In the genomic region with DNA sequence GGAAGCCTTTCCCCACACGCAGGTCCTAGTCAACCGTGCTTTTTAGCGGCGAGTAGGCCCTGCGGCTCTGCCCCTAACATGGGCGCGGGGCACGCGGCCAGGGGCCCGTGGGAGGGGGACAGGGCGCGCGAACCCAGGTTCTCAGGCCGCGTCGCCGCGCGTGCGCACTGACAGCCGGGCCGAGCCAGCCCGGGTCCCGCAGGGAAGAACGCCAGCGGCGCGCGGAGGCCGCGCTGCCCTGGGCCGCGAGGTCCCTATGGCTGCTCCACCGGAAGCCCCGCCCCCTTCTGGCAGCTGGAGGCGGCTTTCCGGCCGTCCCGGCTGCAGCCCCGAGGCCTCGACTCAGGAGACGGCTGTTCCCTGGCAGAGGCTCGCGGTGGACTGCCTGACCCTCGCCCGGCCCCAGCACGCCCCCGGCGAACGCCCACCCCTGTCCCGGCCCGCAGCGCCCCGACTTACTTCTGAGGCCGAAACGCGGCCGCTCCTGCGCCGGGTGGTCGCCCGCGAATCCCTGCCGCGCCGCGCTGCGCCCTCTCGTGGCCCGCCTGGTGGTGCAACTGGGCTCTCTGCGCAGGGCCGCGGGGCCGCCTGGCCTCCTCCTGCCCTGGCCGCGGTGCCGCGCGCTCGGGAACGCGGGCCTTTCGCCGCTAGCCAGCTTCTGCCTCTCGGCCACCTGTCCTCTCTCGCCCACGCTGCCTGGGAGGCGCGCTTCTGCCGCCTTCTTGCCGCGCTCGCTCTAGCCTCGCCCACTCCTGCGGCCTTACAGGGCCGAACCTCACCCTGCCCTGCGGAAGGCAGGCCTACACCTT, we compare ENCODE assay signal across 8 cellular contexts. TPM values are rescaled to one million over a fixed set of nuclear protein-coding genes. Genes with fewer than 3 reads are reported as not detected.
DNase-seq lines count a peak whose midpoint lies in the region; ATAC-seq and TF ChIP-seq lines count a peak whose summit lies in the region.

No MANE protein-coding gene starts in this region.

- peak; percentile 51 to 83 (median 76) for DNase-seq in CD4-positive, alpha-beta T cell
- DNase-seq in NCI-H526 treated with DMSO at 0.1 percent for 48 hours (lab: John Stamatoyannopoulos, UW) (peak; percentile 78), dedifferentiated amniotic fluid mesenchymal stem cell (ENCODE audit: extremely low spot score) (peak; percentile 82)
- peak; percentile 71 to 75 for DNase-seq in activated CD4-positive, alpha-beta T cell treated with anti-CD3 and anti-CD28 coated beads, Interleukin-2, amount 50 U/mL, for 24 hours (ENCODE audit: low read depth in 1 of 2, low spot score in 1 of 2)
- peak; percentile 87 for DNase-seq in stimulated activated CD4-positive, alpha-beta T cell treated with anti-CD3 and anti-CD28 coated beads, Interleukin-4, amount 100 ng/mL, for 1 hour

- no peaks in the 10 kb centered on the region for H3K9me3 ChIP-seq in CD4-positive, alpha-beta T cell (ENCODE audit: control insufficient read depth, low read length)
- no peaks in the 10 kb centered on the region for H3K9me3 ChIP-seq in liver (ENCODE audit: control insufficient read depth in 4 of 4, low read length in 3 of 4)

- peak overlapping the region; percentile 64 for H3K27ac ChIP-seq in CD4-positive, alpha-beta T cell (ENCODE audit: low read depth, low read length)
- H3K27ac ChIP-seq in liver (ENCODE audit: low read depth in 1 of 2, low read length in 2 of 2): peak overlapping the region; percentile 82 to 96

- peak overlapping the region in 2 of 3 donors; percentile 49 to 66 for H3K4me3 ChIP-seq in liver (ENCODE audit: low read depth in 1 of 3, low read length in 3 of 3)

- H3K9ac ChIP-seq in liver (ENCODE audit: low read depth in 1 of 2, low read length in 2 of 2): peak overlapping the region; percentile 11 to 61

- H3K36me3 ChIP-seq in liver (ENCODE audit: control insufficient read depth in 4 of 4, insufficient read depth in 3 of 4, low read depth in 1 of 4, low read length in 3 of 4): no peaks in the 10 kb centered on the region

- H3K27ac Mint-ChIP-seq in CD4-positive, alpha-beta T cell: peak overlapping the region; percentile 59

- WGBS in liver: 2% methylated on average over 97 of the region's 97 CpGs

- H3K4me1 ChIP-seq in liver (ENCODE audit: control insufficient read depth in 4 of 4, insufficient read depth in 4 of 4, low read length in 3 of 4): peaks cover 4 to 17% (median 11%) of the 10 kb centered on the region in 4 donors

- peak; percentile 62 for ATAC-seq in CD4-positive, alpha-beta T cell (ENCODE audit: poor library complexity)
- peak; percentile 87 for ATAC-seq in GM19395 (IDR thresholded peaks at IDR 0.05; ENCODE audit: unreplicated experiment)
- peak; percentile 85 for ATAC-seq in HG03521 (IDR thresholded peaks at IDR 0.05; ENCODE audit: unreplicated experiment)

- H3K9me3 Mint-ChIP-seq in CD4-positive, alpha-beta T cell: no peaks in the 10 kb centered on the region

- peaks cover 25% of the 10 kb centered on the region for H3K4me1 Mint-ChIP-seq in CD4-positive, alpha-beta T cell (ENCODE audit: low read depth)

- H3K27me3 ChIP-seq in CD4-positive, alpha-beta T cell (ENCODE audit: control insufficient read depth, insufficient read depth, low read length): no peaks in the 10 kb centered on the region
- peaks cover 0 to 2% (median 0%) of the 10 kb centered on the region in 4 donors for H3K27me3 ChIP-seq in liver (ENCODE audit: control insufficient read depth in 4 of 4, insufficient read depth in 4 of 4, low read length in 3 of 4)

- CTCF ChIA-PET in CD4-positive, alpha-beta T cell (lab: Charles Lee): interaction anchor here (0.7 to 2.2 kb wide), 11 partner anchors 10 to 962 kb away, joined by 3 to 14 read pairs (median 5); partner anchors contain the start of gene HLCS

- intact Hi-C loops in CD4-positive, alpha-beta T cell (cut with DNase I, micrococcal nuclease): loop anchor here (1.0 to 5.0 kb wide), 4 partner anchors 23 to 486 kb away; partner anchors contain the start of genes PIGP (in 2 of the 2), TTC3 (in 2 of the 2) and HLCS (in 1 of the 2)

- peak; percentile 92 for TF ChIP-seq CTCF in CD4-positive, alpha-beta T cell (IDR thresholded peaks at IDR 0.05)
- TF ChIP-seq CTCF in liver (IDR thresholded peaks at IDR 0.05; ENCODE audit: low read depth, low read length, missing input control): peak; percentile 70

- TF ChIP-seq RAD21 in liver (IDR thresholded peaks at IDR 0.05): peak in 1 of 2 donors; percentile 31

- POLR2A ChIA-PET in CD4-positive, alpha-beta T cell (lab: Charles Lee): interaction anchor here (0.7 to 3.7 kb wide), 7 partner anchors 11 to 574 kb away, joined by 3 to 20 read pairs (median 3); partner anchors contain the start of gene HLCS

- H3K4me3 Mint-ChIP-seq in CD4-positive, alpha-beta T cell: peak overlapping the region; percentile 89

- no peaks in the 10 kb centered on the region for H3K27me3 Mint-ChIP-seq in CD4-positive, alpha-beta T cell

- H3K36me3 Mint-ChIP-seq in CD4-positive, alpha-beta T cell (ENCODE audit: low read depth): no peaks in the 10 kb centered on the region

TF ChIP-seq in liver, 16 proteins besides CTCF, POLR2A, EP300 and RAD21:
- TF ChIP-seq, protein P1, sequence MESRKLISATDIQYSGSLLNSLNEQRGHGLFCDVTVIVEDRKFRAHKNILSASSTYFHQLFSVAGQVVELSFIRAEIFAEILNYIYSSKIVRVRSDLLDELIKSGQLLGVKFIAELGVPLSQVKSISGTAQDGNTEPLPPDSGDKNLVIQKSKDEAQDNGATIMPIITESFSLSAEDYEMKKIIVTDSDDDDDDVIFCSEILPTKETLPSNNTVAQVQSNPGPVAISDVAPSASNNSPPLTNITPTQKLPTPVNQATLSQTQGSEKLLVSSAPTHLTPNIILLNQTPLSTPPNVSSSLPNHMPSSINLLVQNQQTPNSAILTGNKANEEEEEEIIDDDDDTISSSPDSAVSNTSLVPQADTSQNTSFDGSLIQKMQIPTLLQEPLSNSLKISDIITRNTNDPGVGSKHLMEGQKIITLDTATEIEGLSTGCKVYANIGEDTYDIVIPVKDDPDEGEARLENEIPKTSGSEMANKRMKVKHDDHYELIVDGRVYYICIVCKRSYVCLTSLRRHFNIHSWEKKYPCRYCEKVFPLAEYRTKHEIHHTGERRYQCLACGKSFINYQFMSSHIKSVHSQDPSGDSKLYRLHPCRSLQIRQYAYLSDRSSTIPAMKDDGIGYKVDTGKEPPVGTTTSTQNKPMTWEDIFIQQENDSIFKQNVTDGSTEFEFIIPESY (IDR thresholded peaks at IDR 0.05): no peak
- TF ChIP-seq EGR1 (IDR thresholded peaks at IDR 0.05; ENCODE audit: low read depth in 2 of 2) (peak; percentile 77 to 91), FOXA2 (IDR thresholded peaks at IDR 0.05) (no peak), FOXA1 (IDR thresholded peaks at IDR 0.05) (no peak), HNF4G (IDR thresholded peaks at IDR 0.05) (no peak), RXRA (IDR thresholded peaks at IDR 0.05) (peak in 1 of 2 donors; percentile 13), GABPA (IDR thresholded peaks at IDR 0.05 in 1 of 2, conservative IDR thresholded peaks at IDR 0.05 in 1 of 2) (peak in 1 of 2 donors; percentile 69), TAF1 (conservative IDR thresholded peaks at IDR 0.05) (no peak), NR2F2 (IDR thresholded peaks at IDR 0.05) (no peak), YY1 (IDR thresholded peaks at IDR 0.05) (no peak), MAX (IDR thresholded peaks at IDR 0.05) (no peak), ATF3 (IDR thresholded peaks at IDR 0.05) (no peak), SP1 (IDR thresholded peaks at IDR 0.05) (peak; percentile 13), JUND (IDR thresholded peaks at IDR 0.05) (no peak), HNF4A (conservative IDR thresholded peaks at IDR 0.05) (no peak)
- TF ChIP-seq, protein P2, sequence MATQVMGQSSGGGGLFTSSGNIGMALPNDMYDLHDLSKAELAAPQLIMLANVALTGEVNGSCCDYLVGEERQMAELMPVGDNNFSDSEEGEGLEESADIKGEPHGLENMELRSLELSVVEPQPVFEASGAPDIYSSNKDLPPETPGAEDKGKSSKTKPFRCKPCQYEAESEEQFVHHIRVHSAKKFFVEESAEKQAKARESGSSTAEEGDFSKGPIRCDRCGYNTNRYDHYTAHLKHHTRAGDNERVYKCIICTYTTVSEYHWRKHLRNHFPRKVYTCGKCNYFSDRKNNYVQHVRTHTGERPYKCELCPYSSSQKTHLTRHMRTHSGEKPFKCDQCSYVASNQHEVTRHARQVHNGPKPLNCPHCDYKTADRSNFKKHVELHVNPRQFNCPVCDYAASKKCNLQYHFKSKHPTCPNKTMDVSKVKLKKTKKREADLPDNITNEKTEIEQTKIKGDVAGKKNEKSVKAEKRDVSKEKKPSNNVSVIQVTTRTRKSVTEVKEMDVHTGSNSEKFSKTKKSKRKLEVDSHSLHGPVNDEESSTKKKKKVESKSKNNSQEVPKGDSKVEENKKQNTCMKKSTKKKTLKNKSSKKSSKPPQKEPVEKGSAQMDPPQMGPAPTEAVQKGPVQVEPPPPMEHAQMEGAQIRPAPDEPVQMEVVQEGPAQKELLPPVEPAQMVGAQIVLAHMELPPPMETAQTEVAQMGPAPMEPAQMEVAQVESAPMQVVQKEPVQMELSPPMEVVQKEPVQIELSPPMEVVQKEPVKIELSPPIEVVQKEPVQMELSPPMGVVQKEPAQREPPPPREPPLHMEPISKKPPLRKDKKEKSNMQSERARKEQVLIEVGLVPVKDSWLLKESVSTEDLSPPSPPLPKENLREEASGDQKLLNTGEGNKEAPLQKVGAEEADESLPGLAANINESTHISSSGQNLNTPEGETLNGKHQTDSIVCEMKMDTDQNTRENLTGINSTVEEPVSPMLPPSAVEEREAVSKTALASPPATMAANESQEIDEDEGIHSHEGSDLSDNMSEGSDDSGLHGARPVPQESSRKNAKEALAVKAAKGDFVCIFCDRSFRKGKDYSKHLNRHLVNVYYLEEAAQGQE (IDR thresholded peaks at IDR 0.05): no peak
TF ChIP-seq in liver: peak in this region for 4.

RNA-seq across cellular contexts. Expression of gene RIPPLY3, which starts 16.6 kb away (rescaled TPM):
- total RNA-seq in CD4-positive, alpha-beta T cell: not detected
- total RNA-seq in liver: under 1 TPM in 1 of 2 donors, not detected in 1; 0.08 TPM
- polyA plus RNA-seq in liver: under 1 TPM; 0.13 to 0.21 TPM

RNA-seq across cellular contexts. Expression of gene HLCS, which starts 23.4 kb away (rescaled TPM):
- 10 to 100 TPM in 1 of 2 experiments, 1 to 10 TPM in 1; 8.1 to 10.0 TPM for total RNA-seq in CD4-positive, alpha-beta T cell
- total RNA-seq in liver: 10 to 100 TPM in 1 of 2 donors, 1 to 10 TPM in 1; 8.1 to 22.5 TPM
- 1 to 10 TPM; 6.6 to 8.4 TPM for polyA plus RNA-seq in liver

Comparison
In these comparisons a context has a peak if more than half of its experiments do, and no peak if none do; other contexts are left out.
1. Peak in every context shown above with its lines: DNase-seq, ATAC-seq, H3K4me3 ChIP-seq and H3K27ac ChIP-seq.